8 cellular contexts compared by ENCODE assay signal in the genomic region with DNA sequence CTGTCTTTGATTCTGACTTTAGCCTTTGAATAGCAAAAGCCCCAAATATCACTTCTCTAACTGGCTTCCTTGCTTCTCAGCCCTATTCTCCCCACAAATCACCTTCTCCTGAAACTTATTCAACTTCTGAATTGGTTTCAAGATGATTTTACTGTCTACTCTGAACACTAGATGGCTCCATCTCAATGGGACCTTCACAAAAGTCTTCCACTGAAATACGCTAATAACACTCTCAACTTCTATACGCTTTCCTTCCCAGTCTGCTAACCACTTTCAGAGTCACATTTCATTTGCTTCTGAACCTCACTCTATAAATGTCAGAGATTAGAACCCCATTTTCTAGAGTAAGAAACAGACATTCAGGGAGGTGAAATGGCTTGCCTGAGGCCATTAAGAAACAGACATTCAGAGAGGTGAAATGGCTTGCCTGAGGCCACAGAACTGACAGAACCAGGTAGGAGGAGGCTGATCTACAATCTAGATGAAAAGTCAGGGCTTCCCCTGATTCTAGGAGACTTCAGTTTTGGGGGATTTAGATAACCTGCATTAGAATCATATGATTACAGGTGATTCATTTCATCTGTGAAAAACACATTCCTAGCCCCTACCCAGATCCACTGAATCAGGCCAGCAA. TPM values are rescaled to one million over a fixed set of nuclear protein-coding genes. Genes with fewer than 3 reads are reported as not detected.
DNase-seq lines count a peak whose midpoint lies in the region; ATAC-seq and TF ChIP-seq lines count a peak whose summit lies in the region.

No MANE protein-coding gene starts in this region.

- ATAC-seq in GM18498 (IDR thresholded peaks at IDR 0.05; ENCODE audit: unreplicated experiment): no peak

- DNase-seq in NCI-H510A treated with DMSO at 0.1 percent for 48 hours (lab: John Stamatoyannopoulos, UW) (peak; percentile 13), NCI-H510A (lab: John Stamatoyannopoulos, UW) (no peak), NCI-H2227 (lab: John Stamatoyannopoulos, UW; ENCODE audit: unreplicated experiment) (peak; percentile 29), coronary artery (ENCODE audit: low spot score) (no peak), lung microvascular endothelial cell (ENCODE audit: low read depth in 2 of 2) (peak; percentile 74 to 81), NCI-H187 treated with DMSO at 0.1 percent for 48 hours (lab: John Stamatoyannopoulos, UW) (no peak), 8988T (no peak)

- TF ChIP-seq CTCF in coronary artery (IDR thresholded peaks at IDR 0.05): no peak

- H3K27ac ChIP-seq in coronary artery: peak overlapping the region; percentile 60 to 81

- H3K4me3 ChIP-seq in coronary artery: no peak overlapping the region

RNA-seq across cellular contexts. Expression of gene MORC2, which starts 20.6 kb away (rescaled TPM):
- total RNA-seq in lung microvascular endothelial cell: 8.3 and 14.9 TPM in 2 replicates

RNA-seq across cellular contexts. Expression of gene TUG1, which starts 21.1 kb away (rescaled TPM):
- 25.5 and 37.3 TPM in 2 replicates for total RNA-seq in lung microvascular endothelial cell

Comparison
In these comparisons a context has a peak if more than half of its experiments do, and no peak if none do; other contexts are left out.
1. DNase-seq: peak in NCI-H510A treated with DMSO at 0.1 percent for 48 hours (single experiment), NCI-H2227 (single experiment) and lung microvascular endothelial cell (2 of 2); none in NCI-H510A (single experiment), coronary artery (single experiment), NCI-H187 treated with DMSO at 0.1 percent for 48 hours (single experiment) and 8988T (single experiment).